ENCODE assay signal across 25 cellular contexts in genomic region chr9:38215465-38215864, GRCh38.
DNase-seq lines count a peak whose midpoint lies in the region; ATAC-seq, FAIRE-seq and TF ChIP-seq lines count a peak whose summit lies in the region.
"Had no signal": no experiment of that assay in that cellular context is flagged by ENCODE, and none has a peak within 500 bp of the region (broad histone marks: within the 10 kb centered on the region; RNA-seq: fewer than 3 reads in every experiment).

No MANE protein-coding gene starts in this region.

- TF ChIP-seq CTCF in SK-N-SH (IDR thresholded peaks at IDR 0.05) (no peak), brain (conservative IDR thresholded peaks at IDR 0.05) (no peak), endothelial cell of umbilical vein (IDR thresholded peaks at IDR 0.05; ENCODE audit: extremely low read depth in 1 of 2, insufficient read depth in 1 of 2, low read depth in 1 of 2, low read length in 2 of 2) (no peak), neural progenitor cell (IDR thresholded peaks at IDR 0.05) (no peak)

- H3F3A ChIP-seq in SK-N-SH (replicated peaks; ENCODE audit: insufficient read depth): no peaks in the 10 kb centered on the region
- peaks cover 39% of the 10 kb centered on the region for H3F3A ChIP-seq in neural progenitor cell (ENCODE audit: low read depth)

- H3K79me2 ChIP-seq in SK-N-SH (ENCODE audit: insufficient read depth) (no peaks in the 10 kb centered on the region), endothelial cell of umbilical vein (ENCODE audit: control insufficient read depth, insufficient read depth, low read length) (no peaks in the 10 kb centered on the region), neural progenitor cell (ENCODE audit: low read depth) (no peaks in the 10 kb centered on the region)

- H3K4me3 ChIP-seq in SK-N-SH (ENCODE audit: low read depth in 2 of 2, low read length in 1 of 2): no peak overlapping the region
- no peak overlapping the region for H3K4me3 ChIP-seq in endothelial cell of umbilical vein (replicated peaks in 1 of 3; ENCODE audit: insufficient read depth in 1 of 3, low read depth in 1 of 3, low read length in 3 of 3)
- no peak overlapping the region for H3K4me3 ChIP-seq in neural progenitor cell

- H3K9me3 Mint-ChIP-seq in brain (peaks cover 5 to 16% (median 10%) of the 10 kb centered on the region in 5 experiments), neural progenitor cell (peaks cover 9% of the 10 kb centered on the region)
- H3K9me3 Mint-ChIP-seq in activated T-cell treated with anti-CD3 and anti-CD28 coated beads, Interleukin-2, amount 50 U/mL, for 4 hours: no peaks in the 10 kb centered on the region

- H3K9ac ChIP-seq in SK-N-SH: no peak overlapping the region
- H3K9ac ChIP-seq in endothelial cell of umbilical vein (replicated peaks; ENCODE audit: extremely low read depth, insufficient read depth, low read length): no peak overlapping the region
- H3K9ac ChIP-seq in neural progenitor cell: no peak overlapping the region

- no peaks in the 10 kb centered on the region for H3K36me3 ChIP-seq in SK-N-SH (replicated peaks in 1 of 2; ENCODE audit: control insufficient read depth in 1 of 2, insufficient read depth in 2 of 2, low read length in 1 of 2)
- no peaks in the 10 kb centered on the region for H3K36me3 ChIP-seq in endothelial cell of umbilical vein (ENCODE audit: control insufficient read depth in 2 of 2, extremely low read depth in 1 of 2, insufficient read depth in 2 of 2, low read length in 2 of 2)
- H3K36me3 ChIP-seq in neural progenitor cell: no peaks in the 10 kb centered on the region

- POLR2A ChIA-PET in SK-N-SH (lab: Yijun Ruan, JAX) (no interaction called here), endothelial cell of umbilical vein (lab: Charles Lee) (no interaction called here)

- TF ChIP-seq EP300 in SK-N-SH (IDR thresholded peaks at IDR 0.05; ENCODE audit: borderline replicate concordance in 1 of 2, low read depth in 1 of 2, low read length in 1 of 2): peak in 1 of 2 experiments; percentile 75; a peak in 2 of 4 replicates

- WGBS in SK-N-SH (ENCODE audit: low lambda C conversion rate): 9% methylated on average over 3 of the region's 3 CpGs

- H3K4me3 Mint-ChIP-seq in brain: no peak overlapping the region
- H3K4me3 Mint-ChIP-seq in neural progenitor cell: no peak overlapping the region
- no peak overlapping the region for H3K4me3 Mint-ChIP-seq in activated T-cell treated with anti-CD3 and anti-CD28 coated beads, Interleukin-2, amount 50 U/mL, for 4 hours
- H3K4me3 Mint-ChIP-seq: B cell had no signal

- H3K4me2 ChIP-seq in SK-N-SH (no peak overlapping the region), endothelial cell of umbilical vein (ENCODE audit: insufficient read depth, low read length) (no peak overlapping the region), neural progenitor cell (peak overlapping the region; percentile 66)

- H3K27me3 Mint-ChIP-seq in brain (no peaks in the 10 kb centered on the region), neural progenitor cell (ENCODE audit: insufficient read depth, low read depth) (peaks cover 2% of the 10 kb centered on the region)
- no peaks in the 10 kb centered on the region for H3K27me3 Mint-ChIP-seq in activated T-cell treated with anti-CD3 and anti-CD28 coated beads, Interleukin-2, amount 50 U/mL, for 4 hours (ENCODE audit: low read depth)

- H3K9me3 ChIP-seq in SK-N-SH: no peaks in the 10 kb centered on the region
- no peaks in the 10 kb centered on the region for H3K9me3 ChIP-seq in endothelial cell of umbilical vein (replicated peaks; ENCODE audit: control insufficient read depth, insufficient read depth, low read length)
- no peaks in the 10 kb centered on the region for H3K9me3 ChIP-seq in neural progenitor cell (ENCODE audit: low read depth)

- intact Hi-C loops in endothelial cell of umbilical vein (cut with micrococcal nuclease): no loop called here

- H3K27ac ChIP-seq in SK-N-SH (ENCODE audit: low read depth in 2 of 2, low read length in 1 of 2) (peak overlapping the region in 1 of 2 experiments; percentile 81; a peak in 2 of 4 replicates), endothelial cell of umbilical vein (ENCODE audit: insufficient read depth, low read depth, low read length) (no peak overlapping the region), neural progenitor cell (no peak overlapping the region)
- H3K27ac ChIP-seq: 22Rv1, RWPE1 had no signal

- H3K27me3 ChIP-seq in SK-N-SH (ENCODE audit: insufficient read depth) (no peaks in the 10 kb centered on the region), endothelial cell of umbilical vein (ENCODE audit: control insufficient read depth in 2 of 2, insufficient read depth in 2 of 2, low read length in 2 of 2) (peaks cover 0 to 2% of the 10 kb centered on the region in 2 experiments), neural progenitor cell (peaks cover 87% of the 10 kb centered on the region)

- 0 out of 2 replicates have a peak, but pooled peaks have one; percentile 18 for TF ChIP-seq RAD21 in SK-N-SH (IDR thresholded peaks at IDR 0.05; ENCODE audit: low read length)

- no peaks in the 10 kb centered on the region for H3K9me2 ChIP-seq in SK-N-SH

- H4K20me1 ChIP-seq in SK-N-SH (ENCODE audit: insufficient read depth) (no peaks in the 10 kb centered on the region), endothelial cell of umbilical vein (replicated peaks; ENCODE audit: control insufficient read depth, extremely low read depth, insufficient read depth, low read length) (no peaks in the 10 kb centered on the region), neural progenitor cell (ENCODE audit: low read depth) (no peaks in the 10 kb centered on the region)

- no TSS peak for BruUV-seq in endothelial cell of umbilical vein (replicated peaks; lab: Mats Ljungman, UMichigan)

- TF ChIP-seq POLR2A in endothelial cell of umbilical vein (IDR thresholded peaks at IDR 0.05; ENCODE audit: low read depth, low read length): no peak

- H3K9me1 ChIP-seq in endothelial cell of umbilical vein (replicated peaks; ENCODE audit: control insufficient read depth, extremely low read depth, insufficient read depth, low read length): no peaks in the 10 kb centered on the region

- DNase-seq in SK-N-SH (peak; percentile 48), endothelial cell of umbilical vein (ENCODE audit: low read depth, low spot score) (peak; percentile 25), neural progenitor cell (ENCODE audit: low spot score) (no peak), left lobe of liver (ENCODE audit: low spot score) (no peak), NOMO-1 treated with DMSO at 0.1 percent for 48 hours (lab: John Stamatoyannopoulos, UW; ENCODE audit: unreplicated experiment) (no peak)
- DNase-seq in activated T-cell treated with anti-CD3 and anti-CD28 coated beads, Interleukin-2, amount 50 U/mL, for 4 hours: no peak
- DNase-seq: Calu3, DMS79 treated with DMSO at 0.1 percent for 48 hours, GF-D8, Kasumi-1, NCI-H1092 treated with DMSO at 0.1 percent for 48 hours, NCI-H1436, NCI-H187, NCI-H2171 treated with DMSO at 0.1 percent for 48 hours, NCI-H524, NCI-H774, SHP77 treated with DMSO at 0.1 percent for 48 hours had no signal

- H3K4me1 ChIP-seq in SK-N-SH (ENCODE audit: control insufficient read depth in 1 of 2, insufficient read depth in 2 of 2, low read depth in 1 of 2, low read length in 1 of 2) (peaks cover 0 to 35% of the 10 kb centered on the region in 2 experiments; a peak in 2 of 4 replicates), endothelial cell of umbilical vein (ENCODE audit: control insufficient read depth, extremely low read depth, insufficient read depth, low read length) (peaks cover 21% of the 10 kb centered on the region), neural progenitor cell (peaks cover 35% of the 10 kb centered on the region)

- H3K27ac Mint-ChIP-seq in brain (peak overlapping the region in 3 of 5 experiments; percentile 7 to 26 (median 14)), neural progenitor cell (no peak overlapping the region)
- H3K27ac Mint-ChIP-seq: B cell had no signal

- no peak for FAIRE-seq in endothelial cell of umbilical vein (lab: Jason Lieb, UNC)
- FAIRE-seq: GM12891, H54, HepG2 had no signal

- ATAC-seq in SK-N-SH treated with all-trans-retinoic acid at 6 μM for 48 hours (no peak), left lobe of liver (no peak)
- ATAC-seq in activated T-cell treated with anti-CD3 and anti-CD28 coated beads, Interleukin-2, amount 50 U/mL, for 4 hours: no peak
- ATAC-seq: HepG2 had no signal

- peaks cover 40% of the 10 kb centered on the region for H3K4me1 Mint-ChIP-seq in brain
- H3K4me1 Mint-ChIP-seq in neural progenitor cell: peaks cover 26% of the 10 kb centered on the region
- no peaks in the 10 kb centered on the region for H3K4me1 Mint-ChIP-seq in activated T-cell treated with anti-CD3 and anti-CD28 coated beads, Interleukin-2, amount 50 U/mL, for 4 hours (ENCODE audit: low read depth)
- H3K4me1 Mint-ChIP-seq: B cell had no signal

- CTCF ChIA-PET in SK-N-SH (lab: Yijun Ruan, JAX) (interaction anchor here (1.3 to 2.3 kb wide), 2 partner anchors 127 to 302 kb away, joined by 5 to 6 read pairs; no protein-coding TSS in a partner anchor), endothelial cell of umbilical vein (lab: Charles Lee) (no interaction called here)

- H2AFZ ChIP-seq in SK-N-SH (ENCODE audit: low read depth): no peak overlapping the region
- no peak overlapping the region for H2AFZ ChIP-seq in endothelial cell of umbilical vein (ENCODE audit: low read depth, low read length)
- peak overlapping the region; percentile 4 for H2AFZ ChIP-seq in neural progenitor cell (replicated peaks)

- dilution Hi-C loops in endothelial cell of umbilical vein (cut with MboI; ENCODE audit: extremely low pct_ligation_motif_present, low sequenced_read_pairs): no loop called here

- H3K36me3 Mint-ChIP-seq in brain: peaks cover 3% of the 10 kb centered on the region
- H3K36me3 Mint-ChIP-seq in neural progenitor cell: no peaks in the 10 kb centered on the region
- no peaks in the 10 kb centered on the region for H3K36me3 Mint-ChIP-seq in activated T-cell treated with anti-CD3 and anti-CD28 coated beads, Interleukin-2, amount 50 U/mL, for 4 hours (ENCODE audit: insufficient read depth)

TF ChIP-seq in SK-N-SH treated with all-trans-retinoic acid at 6 μM for 48 hours, 23 proteins besides CTCF, POLR2A, EP300 and RAD21 (continues in another document):
- no peak for TF ChIP-seq ESRRG (CRISPR knock-in tag; IDR thresholded peaks at IDR 0.05)
- no peak for TF ChIP-seq TOX (CRISPR knock-in tag; IDR thresholded peaks at IDR 0.05; ENCODE audit: borderline replicate concordance)
- no peak for TF ChIP-seq ISL1 (CRISPR knock-in tag; IDR thresholded peaks at IDR 0.05)
- no peak for TF ChIP-seq GLIS3 (CRISPR knock-in tag; IDR thresholded peaks at IDR 0.05)

TF ChIP-seq in endothelial cell of umbilical vein, 7 proteins besides CTCF, POLR2A, EP300 and RAD21 (continues in another document):
- TF ChIP-seq, protein P1, sequence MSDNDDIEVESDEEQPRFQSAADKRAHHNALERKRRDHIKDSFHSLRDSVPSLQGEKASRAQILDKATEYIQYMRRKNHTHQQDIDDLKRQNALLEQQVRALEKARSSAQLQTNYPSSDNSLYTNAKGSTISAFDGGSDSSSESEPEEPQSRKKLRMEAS (IDR thresholded peaks at IDR 0.05; ENCODE audit: insufficient read depth, insufficient read length): no peak
- no peak for TF ChIP-seq FOS (IDR thresholded peaks at IDR 0.05; ENCODE audit: borderline replicate concordance, insufficient read depth, low read length)
- no peak for TF ChIP-seq GATA2 (IDR thresholded peaks at IDR 0.05; ENCODE audit: insufficient read depth, insufficient read length, low read depth, low read length)
- TF ChIP-seq JUN (IDR thresholded peaks at IDR 0.05; ENCODE audit: borderline replicate concordance, insufficient read depth, insufficient read length, low read depth): no peak

Comparison
In these comparisons a context has a peak if more than half of its experiments do, and no peak if none do; other contexts are left out.
1. DNase-seq: peak in SK-N-SH (single experiment) and endothelial cell of umbilical vein (single experiment); none in neural progenitor cell (single experiment), left lobe of liver (single experiment), NOMO-1 treated with DMSO at 0.1 percent for 48 hours (single experiment) and activated T-cell treated with anti-CD3 and anti-CD28 coated beads, Interleukin-2, amount 50 U/mL, for 4 hours (single experiment).